ENCODE assay signal across 1 cellular context in the genomic region with DNA sequence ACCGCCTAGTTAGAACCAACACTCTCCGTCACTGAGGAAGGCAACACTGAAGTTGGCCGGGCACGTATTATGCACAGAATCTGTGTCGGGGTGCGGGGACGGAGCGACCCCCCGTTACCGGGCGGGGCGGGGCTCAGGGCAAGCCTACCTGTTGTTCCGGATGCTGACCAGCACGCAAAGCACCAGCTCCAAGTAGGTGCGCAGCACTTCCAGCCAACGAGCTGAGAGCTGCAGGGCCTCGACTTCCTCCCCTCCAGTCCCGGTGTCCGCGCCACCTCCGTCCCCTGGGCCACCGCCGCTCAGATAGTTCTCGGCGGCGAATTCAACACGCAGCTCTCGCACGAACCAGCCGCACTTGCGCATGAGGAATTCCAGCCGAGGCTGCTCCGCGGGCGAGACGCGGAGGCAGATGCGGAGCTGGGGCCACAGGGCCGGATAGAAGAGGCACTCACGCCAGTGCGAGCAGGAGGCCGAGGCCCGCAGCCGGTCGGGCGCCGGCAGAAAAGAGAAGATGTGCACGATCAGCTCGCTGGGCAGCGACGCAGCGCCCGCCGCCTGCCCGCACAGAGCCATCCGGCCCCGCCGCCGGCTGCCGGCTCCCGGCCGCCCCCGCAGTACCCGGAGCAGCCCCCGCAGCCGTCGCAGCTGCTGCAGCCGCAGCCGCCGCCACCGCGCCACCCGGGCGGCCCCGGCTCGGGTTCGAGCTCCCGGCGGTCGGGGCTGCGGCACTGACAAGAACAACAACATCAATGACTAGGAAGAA.
TF ChIP-seq lines count a peak whose summit lies in the region.

No MANE protein-coding gene starts in this region.

TF ChIP-seq in GM12878, 131 proteins besides CTCF, POLR2A, EP300 and RAD21:
- peak in 1 of 2 experiments; percentile 38; a peak in 1 of 3 replicates for TF ChIP-seq EGR1 (IDR thresholded peaks at IDR 0.05; ENCODE audit: borderline replicate concordance in 1 of 2, low read depth in 2 of 2, low read length in 2 of 2)
- TF ChIP-seq, protein P1, sequence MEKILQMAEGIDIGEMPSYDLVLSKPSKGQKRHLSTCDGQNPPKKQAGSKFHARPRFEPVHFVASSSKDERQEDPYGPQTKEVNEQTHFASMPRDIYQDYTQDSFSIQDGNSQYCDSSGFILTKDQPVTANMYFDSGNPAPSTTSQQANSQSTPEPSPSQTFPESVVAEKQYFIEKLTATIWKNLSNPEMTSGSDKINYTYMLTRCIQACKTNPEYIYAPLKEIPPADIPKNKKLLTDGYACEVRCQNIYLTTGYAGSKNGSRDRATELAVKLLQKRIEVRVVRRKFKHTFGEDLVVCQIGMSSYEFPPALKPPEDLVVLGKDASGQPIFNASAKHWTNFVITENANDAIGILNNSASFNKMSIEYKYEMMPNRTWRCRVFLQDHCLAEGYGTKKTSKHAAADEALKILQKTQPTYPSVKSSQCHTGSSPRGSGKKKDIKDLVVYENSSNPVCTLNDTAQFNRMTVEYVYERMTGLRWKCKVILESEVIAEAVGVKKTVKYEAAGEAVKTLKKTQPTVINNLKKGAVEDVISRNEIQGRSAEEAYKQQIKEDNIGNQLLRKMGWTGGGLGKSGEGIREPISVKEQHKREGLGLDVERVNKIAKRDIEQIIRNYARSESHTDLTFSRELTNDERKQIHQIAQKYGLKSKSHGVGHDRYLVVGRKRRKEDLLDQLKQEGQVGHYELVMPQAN (conservative IDR thresholded peaks at IDR 0.05), result peak; percentile 95
- TF ChIP-seq ZNF217 (IDR thresholded peaks at IDR 0.05), result 0 out of 2 replicates have a peak, but pooled peaks have one; percentile 71
- TF ChIP-seq SREBF1 (IDR thresholded peaks at IDR 0.05; ENCODE audit: low read length), result no peak
- TF ChIP-seq, protein P2, sequence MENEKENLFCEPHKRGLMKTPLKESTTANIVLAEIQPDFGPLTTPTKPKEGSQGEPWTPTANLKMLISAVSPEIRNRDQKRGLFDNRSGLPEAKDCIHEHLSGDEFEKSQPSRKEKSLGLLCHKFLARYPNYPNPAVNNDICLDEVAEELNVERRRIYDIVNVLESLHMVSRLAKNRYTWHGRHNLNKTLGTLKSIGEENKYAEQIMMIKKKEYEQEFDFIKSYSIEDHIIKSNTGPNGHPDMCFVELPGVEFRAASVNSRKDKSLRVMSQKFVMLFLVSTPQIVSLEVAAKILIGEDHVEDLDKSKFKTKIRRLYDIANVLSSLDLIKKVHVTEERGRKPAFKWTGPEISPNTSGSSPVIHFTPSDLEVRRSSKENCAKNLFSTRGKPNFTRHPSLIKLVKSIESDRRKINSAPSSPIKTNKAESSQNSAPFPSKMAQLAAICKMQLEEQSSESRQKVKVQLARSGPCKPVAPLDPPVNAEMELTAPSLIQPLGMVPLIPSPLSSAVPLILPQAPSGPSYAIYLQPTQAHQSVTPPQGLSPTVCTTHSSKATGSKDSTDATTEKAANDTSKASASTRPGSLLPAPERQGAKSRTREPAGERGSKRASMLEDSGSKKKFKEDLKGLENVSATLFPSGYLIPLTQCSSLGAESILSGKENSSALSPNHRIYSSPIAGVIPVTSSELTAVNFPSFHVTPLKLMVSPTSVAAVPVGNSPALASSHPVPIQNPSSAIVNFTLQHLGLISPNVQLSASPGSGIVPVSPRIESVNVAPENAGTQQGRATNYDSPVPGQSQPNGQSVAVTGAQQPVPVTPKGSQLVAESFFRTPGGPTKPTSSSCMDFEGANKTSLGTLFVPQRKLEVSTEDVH (IDR thresholded peaks at IDR 0.05; ENCODE audit: low read depth, partially characterized antibody), result no peak
- peak; percentile 58 for TF ChIP-seq IKZF1 (conservative IDR thresholded peaks at IDR 0.05)
- peak; percentile 43; the same call in 1 of the 2 replicates for TF ChIP-seq SMAD5 (IDR thresholded peaks at IDR 0.05; ENCODE audit: low read depth)
- TF ChIP-seq POLR2AphosphoS2 (IDR thresholded peaks at IDR 0.05; ENCODE audit: low read depth, low read length), result peak; percentile 38; the same call in 1 of the 2 replicates
- peak; percentile 93; the same call in 1 of the 2 replicates for TF ChIP-seq TAF1 (IDR thresholded peaks at IDR 0.05; ENCODE audit: borderline replicate concordance, low read depth, low read length)
- TF ChIP-seq IRF3 (IDR thresholded peaks at IDR 0.05), result no peak
- TF ChIP-seq, protein P3, sequence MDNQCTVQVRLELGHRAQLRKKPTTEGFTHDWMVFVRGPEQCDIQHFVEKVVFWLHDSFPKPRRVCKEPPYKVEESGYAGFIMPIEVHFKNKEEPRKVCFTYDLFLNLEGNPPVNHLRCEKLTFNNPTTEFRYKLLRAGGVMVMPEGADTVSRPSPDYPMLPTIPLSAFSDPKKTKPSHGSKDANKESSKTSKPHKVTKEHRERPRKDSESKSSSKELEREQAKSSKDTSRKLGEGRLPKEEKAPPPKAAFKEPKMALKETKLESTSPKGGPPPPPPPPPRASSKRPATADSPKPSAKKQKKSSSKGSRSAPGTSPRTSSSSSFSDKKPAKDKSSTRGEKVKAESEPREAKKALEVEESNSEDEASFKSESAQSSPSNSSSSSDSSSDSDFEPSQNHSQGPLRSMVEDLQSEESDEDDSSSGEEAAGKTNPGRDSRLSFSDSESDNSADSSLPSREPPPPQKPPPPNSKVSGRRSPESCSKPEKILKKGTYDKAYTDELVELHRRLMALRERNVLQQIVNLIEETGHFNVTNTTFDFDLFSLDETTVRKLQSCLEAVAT (IDR thresholded peaks at IDR 0.05), result 0 out of 2 replicates have a peak, but pooled peaks have one; percentile 30
- TF ChIP-seq LARP7 (IDR thresholded peaks at IDR 0.05), result peak; percentile 96
- TF ChIP-seq DPF2 (IDR thresholded peaks at IDR 0.05), result 0 out of 2 replicates have a peak, but pooled peaks have one; percentile 60
- TF ChIP-seq MXI1 (IDR thresholded peaks at IDR 0.05; ENCODE audit: low read depth, low read length), result 0 out of 2 replicates have a peak, but pooled peaks have one; percentile 47
- 0 out of 2 replicates have a peak, but pooled peaks have one; percentile 21 for TF ChIP-seq TCF3 (IDR thresholded peaks at IDR 0.05; ENCODE audit: borderline replicate concordance, insufficient read depth, low read depth, low read length)
- 0 out of 2 replicates have a peak, but pooled peaks have one; percentile 75 for TF ChIP-seq SMARCA5 (IDR thresholded peaks at IDR 0.05)
- TF ChIP-seq NR2C1 (IDR thresholded peaks at IDR 0.05), result 0 out of 2 replicates have a peak, but pooled peaks have one; percentile 21
- TF ChIP-seq GATAD2B (conservative IDR thresholded peaks at IDR 0.05; ENCODE audit: low read depth), result 0 out of 2 replicates have a peak, but pooled peaks have one; percentile 70
- TF ChIP-seq, protein P4, sequence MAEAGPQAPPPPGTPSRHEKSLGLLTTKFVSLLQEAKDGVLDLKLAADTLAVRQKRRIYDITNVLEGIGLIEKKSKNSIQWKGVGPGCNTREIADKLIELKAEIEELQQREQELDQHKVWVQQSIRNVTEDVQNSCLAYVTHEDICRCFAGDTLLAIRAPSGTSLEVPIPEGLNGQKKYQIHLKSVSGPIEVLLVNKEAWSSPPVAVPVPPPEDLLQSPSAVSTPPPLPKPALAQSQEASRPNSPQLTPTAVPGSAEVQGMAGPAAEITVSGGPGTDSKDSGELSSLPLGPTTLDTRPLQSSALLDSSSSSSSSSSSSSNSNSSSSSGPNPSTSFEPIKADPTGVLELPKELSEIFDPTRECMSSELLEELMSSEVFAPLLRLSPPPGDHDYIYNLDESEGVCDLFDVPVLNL (IDR thresholded peaks at IDR 0.05; ENCODE audit: low read depth, low read length), result no peak
- no peak for TF ChIP-seq IKZF2 (IDR thresholded peaks at IDR 0.05)
- 0 out of 2 replicates have a peak, but pooled peaks have one; percentile 48 for TF ChIP-seq NFXL1 (IDR thresholded peaks at IDR 0.05; ENCODE audit: borderline replicate concordance)
- peak; percentile 74; the same call in 1 of the 2 replicates for TF ChIP-seq BACH1 (IDR thresholded peaks at IDR 0.05; ENCODE audit: borderline replicate concordance)
- peak; percentile 71 for TF ChIP-seq SIN3A (IDR thresholded peaks at IDR 0.05; ENCODE audit: low read depth, low read length)
- 0 out of 2 replicates have a peak, but pooled peaks have one; percentile 47 for TF ChIP-seq HDGF (IDR thresholded peaks at IDR 0.05)
- TF ChIP-seq FOXM1 (IDR thresholded peaks at IDR 0.05; ENCODE audit: low read depth, low read length), result no peak
- TF ChIP-seq ASH2L (IDR thresholded peaks at IDR 0.05; ENCODE audit: borderline replicate concordance, low read depth), result peak; percentile 81; the same call in 1 of the 2 replicates
- peak; percentile 54; the same call in 1 of the 2 replicates for TF ChIP-seq TCF12 (IDR thresholded peaks at IDR 0.05; ENCODE audit: low read depth, low read length)
